In the genomic region with DNA sequence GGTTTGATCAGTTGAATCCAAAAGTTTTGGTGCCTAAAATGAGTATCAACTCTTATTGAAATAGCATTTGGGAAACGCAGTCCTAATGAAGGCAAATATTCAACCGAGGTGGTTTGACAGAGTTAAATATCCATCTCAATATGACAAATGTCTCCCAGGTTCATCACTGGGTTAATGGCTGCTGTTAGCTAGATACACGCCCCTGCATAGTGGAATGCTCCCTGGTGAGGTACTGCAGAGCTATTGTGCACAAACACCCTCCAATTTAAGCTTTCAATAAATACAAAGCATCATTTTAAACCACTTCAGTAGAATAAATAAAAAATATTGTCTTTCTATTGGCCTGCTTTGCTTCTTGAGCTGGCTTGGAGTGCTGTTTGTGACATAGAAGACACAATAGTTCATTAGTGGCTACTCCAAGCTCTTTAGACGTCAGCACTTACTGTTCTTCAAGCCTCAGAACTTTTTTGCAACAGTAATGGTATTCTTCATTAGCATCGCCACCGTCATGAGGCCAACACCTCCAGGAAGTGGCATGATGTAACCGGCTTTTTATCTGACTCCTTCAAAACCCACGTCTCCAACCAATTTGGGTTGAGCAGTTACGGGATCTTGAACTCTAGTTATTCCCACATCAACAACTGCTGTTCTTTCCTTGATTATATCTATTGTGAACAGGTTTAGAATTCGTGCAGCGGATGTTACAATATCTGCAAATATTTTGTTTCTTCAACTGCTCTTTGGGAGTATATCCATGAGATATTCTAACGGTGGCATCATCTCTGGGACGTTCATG, we compare ENCODE assay signal across 24 cellular contexts.
"Had no signal": no experiment of that assay in that cellular context is flagged by ENCODE, and none has a peak within 500 bp of the region (broad histone marks: within the 10 kb centered on the region; RNA-seq: fewer than 3 reads in every experiment).

No MANE protein-coding gene starts in this region.

- H3K27me3 ChIP-seq: brain microvascular endothelial cell, foreskin keratinocyte, hepatocyte, left lung, neural progenitor cell, transverse colon, uterus had no signal

- H3K4me3 ChIP-seq: hepatocyte, left lung, lung, neural progenitor cell, transverse colon, uterus had no signal

- DNase-seq: activated CD4-positive, alpha-beta T cell treated with anti-CD3 and anti-CD28 coated beads, Interleukin-2, amount 10 ng/mL, durations not matched to agents 24 days and 14 days; activated CD8-positive, alpha-beta memory T cell treated with anti-CD3 and anti-CD28 coated beads, Interleukin-2, amount 10 ng/mL, durations not matched to agents 7 days and 5 days; activated CD8-positive, alpha-beta T cell treated with anti-CD3 and anti-CD28 coated beads for 36 hours; activated gamma-delta T cell treated with Interleukin-2 at 50 U/mL for 16 hours; activated T-cell treated with anti-CD3 and anti-CD28 coated beads for 4 hours; anterior cingulate cortex; brain microvascular endothelial cell; caudate nucleus; effector CD4-positive, alpha-beta T cell; foreskin keratinocyte; left lung; naive thymus-derived CD8-positive, alpha-beta T cell; small intestine; stimulated activated CD4-positive, alpha-beta T cell treated with anti-CD3 and anti-CD28 coated beads, Interleukin-2, amount 100 ng/mL, for 48 hours; stimulated activated CD8-positive, alpha-beta memory T cell treated with anti-CD3 and anti-CD28 coated beads, Interleukin-4, amount 100 ng/mL, for 48 hours; stimulated activated naive B cell treated with anti-CD40 and anti-IgM and Interleukin-4, amounts not matched to agents 10 μg/mL and 1 μg/mL and 100 μg/mL, for 72 hours; T1000; transverse colon; uterus had no signal

- ATAC-seq: activated CD8-positive, alpha-beta memory T cell treated with anti-CD3 and anti-CD28 coated beads, Interleukin-2, amount 10 ng/mL, durations not matched to agents 7 days and 5 days; activated CD8-positive, alpha-beta T cell treated with anti-CD3 and anti-CD28 coated beads for 36 hours; foreskin keratinocyte; left lung; naive thymus-derived CD8-positive, alpha-beta T cell; sciatic nerve; stimulated activated naive B cell treated with anti-CD40 and anti-IgM and Interleukin-4, amounts not matched to agents 10 μg/mL and 1 μg/mL and 100 μg/mL, for 72 hours had no signal

- FAIRE-seq: endometrium, small intestine had no signal

- H3K36me3 ChIP-seq: brain microvascular endothelial cell, left lung, neural progenitor cell, transverse colon, uterus had no signal
